In genomic region chr7:113087278-113087998, GRCh38 we compare ENCODE assay signal across 8 cellular contexts. TPM values are rescaled to one million over a fixed set of nuclear protein-coding genes. Genes with fewer than 3 reads are reported as not detected.
DNase-seq lines count a peak whose midpoint lies in the region; ATAC-seq, FAIRE-seq and TF ChIP-seq lines count a peak whose summit lies in the region.

No MANE protein-coding gene starts in this region.

- H3K4me3 ChIP-seq in heart left ventricle (peak overlapping the region in 9 of 12 donors; percentile 33 to 66 (median 56)), RWPE2 (ENCODE audit: severe bottlenecking) (peak overlapping the region; percentile 46), esophagus squamous epithelium (peak overlapping the region in 3 of 4 donors; percentile 42 to 71 (median 52)), pancreas (peak overlapping the region in 1 of 4 donors; percentile 48)

- FAIRE-seq in pancreas (lab: Jason Lieb, UNC) = no peak
- FAIRE-seq in GM12892 (lab: Jason Lieb, UNC) = no peak

- H3K36me3 ChIP-seq in heart left ventricle (no peaks in the 10 kb centered on the region), RWPE2 (ENCODE audit: low read depth) (no peaks in the 10 kb centered on the region), esophagus squamous epithelium (no peaks in the 10 kb centered on the region), pancreas (no peaks in the 10 kb centered on the region)

- ATAC-seq in heart left ventricle (peak in 3 of 4 donors; percentile 55 to 88 (median 56)), RWPE2 (ENCODE audit: low read depth) (peak; percentile 78), pancreas (peak in 3 of 4 donors; percentile 69 to 73 (median 70))

- TF ChIP-seq CTCF in heart left ventricle (IDR thresholded peaks at IDR 0.05) (no peak), RWPE2 (IDR thresholded peaks at IDR 0.05; ENCODE audit: poor library complexity, severe bottlenecking) (no peak), esophagus squamous epithelium (IDR thresholded peaks at IDR 0.05) (no peak), pancreas (IDR thresholded peaks at IDR 0.05) (no peak)

- intact Hi-C loops in heart left ventricle (cut with DNase I) = loop anchor here in 1 of 10 donors (10.0 kb wide), 1 partner anchor 63 kb away; no protein-coding TSS in a partner anchor
- intact Hi-C loops in cardiac septum (cut with DNase I) = no loop called here
- intact Hi-C loops in esophagus squamous epithelium (cut with DNase I) = no loop called here
- intact Hi-C loops in pancreas (cut with DNase I) = no loop called here

- peaks cover 0 to 25% (median 0%) of the 10 kb centered on the region in 9 donors for H3K27me3 ChIP-seq in heart left ventricle
- H3K27me3 ChIP-seq in RWPE2 (ENCODE audit: insufficient read depth, poor library complexity, severe bottlenecking) = peaks cover 7% of the 10 kb centered on the region
- H3K27me3 ChIP-seq in esophagus squamous epithelium = peaks cover 0 to 12% (median 0%) of the 10 kb centered on the region in 4 donors
- H3K27me3 ChIP-seq in pancreas = no peaks in the 10 kb centered on the region

- H3K9me3 ChIP-seq in heart left ventricle (no peaks in the 10 kb centered on the region), RWPE2 (ENCODE audit: severe bottlenecking) (no peaks in the 10 kb centered on the region), esophagus squamous epithelium (no peaks in the 10 kb centered on the region), pancreas (no peaks in the 10 kb centered on the region)

- WGBS in heart left ventricle, 4 donors = 59 to 67% (median 62%) methylated on average over 12 of the region's 12 CpGs
- 47 to 51% methylated on average over 12 of the region's 12 CpGs for WGBS in esophagus squamous epithelium, 2 donors
- 54 to 68% methylated on average over 12 of the region's 12 CpGs for WGBS in pancreas, 2 donors

- H3K4me1 ChIP-seq in heart left ventricle (peaks cover 0 to 6% (median 0%) of the 10 kb centered on the region in 12 donors), RWPE2 (ENCODE audit: insufficient read depth, poor library complexity, severe bottlenecking) (peaks cover 7% of the 10 kb centered on the region), esophagus squamous epithelium (peaks cover 0 to 18% (median 5%) of the 10 kb centered on the region in 3 donors), pancreas (no peaks in the 10 kb centered on the region)

- no peak for DNase-seq in heart left ventricle
- DNase-seq in cardiac septum (ENCODE audit: low spot score) = no peak
- no peak for DNase-seq in RWPE2 (ENCODE audit: low spot score)
- DNase-seq in esophagus squamous epithelium (lab: John Stamatoyannopoulos, UW) = no peak
- DNase-seq in pancreas = no peak
- DNase-seq in DMS79 treated with DMSO at 0.1 percent for 48 hours (lab: John Stamatoyannopoulos, UW) = no peak
- no peak for DNase-seq in GM12892 (ENCODE audit: insufficient read length)
- no peak for DNase-seq in stimulated activated CD4-positive, alpha-beta T cell treated with anti-CD3 and anti-CD28 coated beads, Interleukin-15, amount 100 ng/mL, for 24 hours

- TF ChIP-seq POLR2A in heart left ventricle (IDR thresholded peaks at IDR 0.05) (no peak), esophagus squamous epithelium (IDR thresholded peaks at IDR 0.05) (no peak), GM12892 (IDR thresholded peaks at IDR 0.05; ENCODE audit: low read depth, low read length) (no peak)

- H3K27ac ChIP-seq in heart left ventricle = peak overlapping the region in 5 of 12 donors; percentile 1 to 73 (median 47)
- peak overlapping the region; percentile 59 for H3K27ac ChIP-seq in RWPE2 (ENCODE audit: poor library complexity, severe bottlenecking)
- H3K27ac ChIP-seq in esophagus squamous epithelium = peak overlapping the region in 2 of 4 donors; percentile 8 to 50
- no peak overlapping the region for H3K27ac ChIP-seq in pancreas

RNA-seq across cellular contexts. Expression of gene GPR85, which starts 0.8 kb away (rescaled TPM):
- total RNA-seq in heart left ventricle (1 to 10 TPM in 3 of 9 donors, under 1 TPM in 5, not detected in 1; 0.16 to 4.5 (median 0.88) TPM), cardiac septum (4.6 TPM), esophagus squamous epithelium (under 1 TPM in 3 of 4 donors, not detected in 1; 0.19 to 0.31 (median 0.26) TPM), pancreas (under 1 TPM in 5 of 6 donors, not detected in 1; 0.06 to 0.28 (median 0.23) TPM)
- polyA plus RNA-seq in heart left ventricle (1 to 10 TPM; 1.2 to 1.8 TPM), pancreas (1 to 10 TPM in 1 of 2 donors, under 1 TPM in 1; 0.11 to 1.2 TPM)
- polyA plus RNA-seq in GM12892 (2012; ENCODE audit: missing spikeins) = not detected

RNA-seq across cellular contexts. Expression of gene SMIM30, which starts 30.9 kb away (rescaled TPM):
- total RNA-seq in heart left ventricle (100 to 1,000 TPM in 6 of 9 donors, 10 to 100 TPM in 3; 72.4 to 180 (median 137) TPM), cardiac septum (127 TPM), esophagus squamous epithelium (10 to 100 TPM; 32.3 to 54.5 (median 41.8) TPM), pancreas (10 to 100 TPM; 12.4 to 24.2 (median 18.1) TPM)
- polyA plus RNA-seq in heart left ventricle (100 to 1,000 TPM in 1 of 2 donors, 10 to 100 TPM in 1; 83.8 to 378 TPM), pancreas (10 to 100 TPM; 48.7 to 50.8 TPM)
- 85.1 TPM for polyA plus RNA-seq in GM12892 (2012; ENCODE audit: missing spikeins)
